Comparison of ENCODE assay signal across 1 cellular context in the genomic region with DNA sequence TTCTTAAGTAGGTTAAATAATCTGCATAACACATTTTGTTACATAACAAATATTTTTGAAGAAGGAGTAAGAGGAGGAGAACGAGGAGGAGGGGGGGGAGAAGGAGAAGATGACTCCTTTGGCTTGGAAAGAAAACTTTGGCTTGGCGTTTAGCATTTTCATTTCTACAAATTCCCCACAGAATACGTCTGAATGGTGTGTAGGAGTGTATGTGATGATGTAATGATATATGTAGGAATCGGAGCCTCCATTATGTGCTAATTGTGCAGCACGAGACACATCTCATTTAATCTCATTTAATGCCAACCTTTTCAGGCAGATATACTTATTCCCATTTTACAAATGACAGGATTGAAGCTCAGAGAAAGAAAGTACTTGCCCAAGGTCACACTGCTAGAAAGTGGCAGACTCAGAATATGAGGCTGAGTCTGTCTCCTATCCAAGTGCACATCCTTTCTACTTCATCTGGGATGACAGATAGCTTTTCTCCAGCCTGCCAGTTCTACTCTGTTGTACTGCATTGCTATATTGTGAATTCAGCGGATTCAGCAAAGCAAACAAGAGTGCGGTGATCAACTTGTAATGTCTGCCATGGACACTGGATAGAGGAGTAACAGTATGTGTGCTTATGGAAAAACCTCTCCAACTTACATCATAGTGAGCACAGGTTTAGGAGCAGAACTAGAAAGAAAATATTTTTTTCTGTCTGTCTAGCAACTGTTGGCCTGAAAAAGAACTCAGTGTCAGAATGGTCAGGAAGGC.
A peak's percentile ranks its signal among the peaks of the same experiment; 100 is the strongest.
TF ChIP-seq lines count a peak whose summit lies in the region.

No MANE protein-coding gene starts in this region.

TF ChIP-seq in HEK293, 187 proteins besides CTCF, POLR2A, EP300 and RAD21 (continued from another document):
- TF ChIP-seq, protein P1, sequence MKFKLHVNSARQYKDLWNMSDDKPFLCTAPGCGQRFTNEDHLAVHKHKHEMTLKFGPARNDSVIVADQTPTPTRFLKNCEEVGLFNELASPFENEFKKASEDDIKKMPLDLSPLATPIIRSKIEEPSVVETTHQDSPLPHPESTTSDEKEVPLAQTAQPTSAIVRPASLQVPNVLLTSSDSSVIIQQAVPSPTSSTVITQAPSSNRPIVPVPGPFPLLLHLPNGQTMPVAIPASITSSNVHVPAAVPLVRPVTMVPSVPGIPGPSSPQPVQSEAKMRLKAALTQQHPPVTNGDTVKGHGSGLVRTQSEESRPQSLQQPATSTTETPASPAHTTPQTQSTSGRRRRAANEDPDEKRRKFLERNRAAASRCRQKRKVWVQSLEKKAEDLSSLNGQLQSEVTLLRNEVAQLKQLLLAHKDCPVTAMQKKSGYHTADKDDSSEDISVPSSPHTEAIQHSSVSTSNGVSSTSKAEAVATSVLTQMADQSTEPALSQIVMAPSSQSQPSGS (tag by site-specific recombination; IDR thresholded peaks at IDR 0.05; ENCODE audit: low read depth) = peak; percentile 79
- TF ChIP-seq ZNF324 (tag by site-specific recombination; IDR thresholded peaks at IDR 0.05) (no peak), PATZ1 (tag by site-specific recombination; IDR thresholded peaks at IDR 0.05) (no peak)
- TF ChIP-seq, protein P2, sequence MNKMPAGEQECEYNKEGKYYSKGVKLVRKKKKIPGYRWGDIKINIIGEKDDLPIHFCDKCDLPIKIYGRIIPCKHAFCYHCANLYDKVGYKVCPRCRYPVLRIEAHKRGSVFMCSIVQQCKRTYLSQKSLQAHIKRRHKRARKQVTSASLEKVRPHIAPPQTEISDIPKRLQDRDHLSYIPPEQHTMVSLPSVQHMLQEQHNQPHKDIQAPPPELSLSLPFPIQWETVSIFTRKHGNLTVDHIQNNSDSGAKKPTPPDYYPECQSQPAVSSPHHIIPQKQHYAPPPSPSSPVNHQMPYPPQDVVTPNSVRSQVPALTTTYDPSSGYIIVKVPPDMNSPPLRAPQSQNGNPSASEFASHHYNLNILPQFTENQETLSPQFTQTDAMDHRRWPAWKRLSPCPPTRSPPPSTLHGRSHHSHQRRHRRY (tag by site-specific recombination; IDR thresholded peaks at IDR 0.05) = no peak
